27 cellular contexts compared by ENCODE assay signal in the genomic region with DNA sequence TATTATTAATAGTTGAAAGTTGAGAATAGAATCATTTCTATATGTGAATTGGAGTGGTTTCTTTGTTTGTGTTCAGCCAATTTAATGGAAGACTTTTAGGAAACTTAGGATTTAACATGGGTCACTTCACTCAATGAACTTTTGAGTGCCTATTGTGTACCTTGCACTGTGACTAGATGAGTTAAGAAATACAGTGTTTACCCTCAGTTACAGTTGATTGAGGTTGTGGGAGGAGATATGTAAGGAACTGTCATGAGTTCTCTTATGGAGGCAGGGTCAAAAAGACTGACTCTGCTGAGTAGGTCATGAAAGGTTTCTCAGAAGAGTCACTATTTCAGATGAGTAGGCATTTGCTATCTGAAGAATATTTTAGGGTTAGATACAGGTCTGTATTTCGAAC.
DNase-seq lines count a peak whose midpoint lies in the region; ATAC-seq, FAIRE-seq and TF ChIP-seq lines count a peak whose summit lies in the region.
"Had no signal": no experiment of that assay in that cellular context is flagged by ENCODE, and none has a peak within 500 bp of the region (broad histone marks: within the 10 kb centered on the region; RNA-seq: fewer than 3 reads in every experiment).

No MANE protein-coding gene starts in this region.

- WGBS in small intestine, 3 donors = 91 to 100% (median 96%) methylated on average over 1 of the region's 1 CpG

- DNase-seq in activated CD4-positive, alpha-beta T cell treated with anti-CD3 and anti-CD28 coated beads for 36 hours = no peak
- DNase-seq in activated CD4-positive, alpha-beta T cell treated with anti-CD3 and anti-CD28 coated beads for 4 hours = no peak
- DNase-seq in amniotic epithelial cell (ENCODE audit: low read depth) (peak; percentile 50), left lung (no peak), small intestine (peak; percentile 50), SKM-1 (lab: John Stamatoyannopoulos, UW; ENCODE audit: unreplicated experiment) (no peak)
- no peak for DNase-seq in activated CD4-positive, CD25-positive, alpha-beta regulatory T cell (lab: John Stamatoyannopoulos, UW)
- DNase-seq: activated CD4-positive, alpha-beta T cell treated with anti-CD3 and anti-CD28 coated beads, Interleukin-2, amount 50 U/mL, for 1 hour; activated naive CD8-positive, alpha-beta T cell treated with anti-CD3 and anti-CD28 coated beads, Interleukin-2, amount 10 ng/mL, durations not matched to agents 7 days and 5 days; BE2C; effector CD8-positive, alpha-beta T cell; GM23248; HFFc6; NCI-H1436 treated with DMSO at 0.1 percent for 48 hours; NCI-H2171; NCI-H774; stimulated activated CD4-positive, alpha-beta T cell treated with anti-CD3 and anti-CD28 coated beads, Interleukin-2, amount 100 ng/mL, for 24 hours; stimulated activated naive CD8-positive, alpha-beta T cell treated with anti-CD3 and anti-CD28 coated beads, Interleukin-15, amount 100 ng/mL, for 72 hours; transverse colon had no signal

- H3K36me3 ChIP-seq in left lung (peaks cover 0 to 57% of the 10 kb centered on the region in 2 donors), small intestine (ENCODE audit: control insufficient read depth in 2 of 2, insufficient read depth in 2 of 2, low read length in 2 of 2) (peaks cover 5 to 10% of the 10 kb centered on the region in 2 donors)
- H3K36me3 ChIP-seq: BE2C had no signal

- ATAC-seq in activated CD4-positive, alpha-beta T cell treated with anti-CD3 and anti-CD28 coated beads for 36 hours = peak; percentile 26
- ATAC-seq in left lung = peak; percentile 92
- ATAC-seq in SK-N-SH treated with all-trans-retinoic acid at 6 μM for 48 hours = no peak
- ATAC-seq: activated T-helper 17 cell treated with anti-CD3 and anti-CD28 coated beads, Interleukin-2, amount 50 U/mL, for 72 hours; gastroesophageal sphincter; stimulated activated naive CD8-positive, alpha-beta T cell treated with anti-CD3 and anti-CD28 coated beads, Interleukin-15, amount 100 ng/mL, for 72 hours had no signal

- H3K27ac ChIP-seq in left lung (no peak overlapping the region), small intestine (ENCODE audit: low read depth in 1 of 2, low read length in 1 of 2) (no peak overlapping the region)
- H3K27ac ChIP-seq: gastroesophageal sphincter, GM23248, KMS-11, skin epidermis, transverse colon had no signal

- CTCF ChIA-PET in activated CD4-positive, alpha-beta T cell treated with anti-CD3 and anti-CD28 coated beads for 36 hours (lab: Charles Lee) = interaction anchor here (1.4 kb wide), 1 partner anchor 147 kb away, joined by 4 read pairs; no protein-coding TSS in a partner anchor

- no peak for FAIRE-seq in small intestine (lab: Jason Lieb, UNC)
- FAIRE-seq: keratinocyte, TTC549 had no signal

- H3K27me3 Mint-ChIP-seq in activated CD4-positive, alpha-beta T cell treated with anti-CD3 and anti-CD28 coated beads for 36 hours = no peaks in the 10 kb centered on the region
- H3K27me3 Mint-ChIP-seq: activated naive CD8-positive, alpha-beta T cell treated with anti-CD3 and anti-CD28 coated beads, Interleukin-2, amount 10 ng/mL, durations not matched to agents 7 days and 5 days; activated T-helper 17 cell treated with anti-CD3 and anti-CD28 coated beads, Interleukin-2, amount 50 U/mL, for 72 hours; stimulated activated naive CD8-positive, alpha-beta T cell treated with anti-CD3 and anti-CD28 coated beads, Interleukin-15, amount 100 ng/mL, for 72 hours had no signal

- no peak for TF ChIP-seq CTCF in left lung (IDR thresholded peaks at IDR 0.05)

- peaks cover 26% of the 10 kb centered on the region for H3K4me1 Mint-ChIP-seq in activated CD4-positive, alpha-beta T cell treated with anti-CD3 and anti-CD28 coated beads for 36 hours

- peaks cover 44% of the 10 kb centered on the region for H3K36me3 Mint-ChIP-seq in activated CD4-positive, alpha-beta T cell treated with anti-CD3 and anti-CD28 coated beads for 36 hours (ENCODE audit: low read depth)

- POLR2A ChIA-PET in activated CD4-positive, alpha-beta T cell treated with anti-CD3 and anti-CD28 coated beads for 36 hours (lab: Charles Lee) = no interaction called here

- no peaks in the 10 kb centered on the region for H3K27me3 ChIP-seq in left lung
- no peaks in the 10 kb centered on the region for H3K27me3 ChIP-seq in small intestine (ENCODE audit: control insufficient read depth in 2 of 2, insufficient read depth in 2 of 2, low read length in 2 of 2)
- H3K27me3 ChIP-seq: BE2C, gastroesophageal sphincter, transverse colon had no signal

- no peak overlapping the region for H3K4me3 ChIP-seq in left lung
- no peak overlapping the region for H3K4me3 ChIP-seq in small intestine (ENCODE audit: low read depth in 1 of 2, low read length in 2 of 2)
- H3K4me3 ChIP-seq: gastroesophageal sphincter, GM23248, skin epidermis, transverse colon had no signal

- no peak overlapping the region for H3K27ac Mint-ChIP-seq in activated CD4-positive, alpha-beta T cell treated with anti-CD3 and anti-CD28 coated beads for 36 hours
- H3K27ac Mint-ChIP-seq: activated naive CD8-positive, alpha-beta T cell treated with anti-CD3 and anti-CD28 coated beads, Interleukin-2, amount 10 ng/mL, durations not matched to agents 7 days and 5 days had no signal

- H3K4me3 Mint-ChIP-seq in activated CD4-positive, alpha-beta T cell treated with anti-CD3 and anti-CD28 coated beads for 36 hours = no peak overlapping the region
- H3K4me3 Mint-ChIP-seq: activated naive CD8-positive, alpha-beta T cell treated with anti-CD3 and anti-CD28 coated beads, Interleukin-2, amount 10 ng/mL, durations not matched to agents 7 days and 5 days; activated T-helper 17 cell treated with anti-CD3 and anti-CD28 coated beads, Interleukin-2, amount 50 U/mL, for 72 hours; HFFc6; neural crest cell; stimulated activated naive CD8-positive, alpha-beta T cell treated with anti-CD3 and anti-CD28 coated beads, Interleukin-15, amount 100 ng/mL, for 72 hours had no signal

- intact Hi-C loops in activated CD4-positive, alpha-beta T cell treated with anti-CD3 and anti-CD28 coated beads for 36 hours (cut with DNase I, micrococcal nuclease) = loop anchor here in 1 of 2 experiments (10.0 kb wide), 1 partner anchor 96 kb away; the partner anchor contains the start of gene RAB3GAP1
- intact Hi-C loops in left lung (cut with DNase I) = no loop called here

- no peaks in the 10 kb centered on the region for H3K9me3 Mint-ChIP-seq in activated CD4-positive, alpha-beta T cell treated with anti-CD3 and anti-CD28 coated beads for 36 hours (ENCODE audit: low read depth)
- H3K9me3 Mint-ChIP-seq: activated naive CD8-positive, alpha-beta T cell treated with anti-CD3 and anti-CD28 coated beads, Interleukin-2, amount 10 ng/mL, durations not matched to agents 7 days and 5 days; activated T-helper 17 cell treated with anti-CD3 and anti-CD28 coated beads, Interleukin-2, amount 50 U/mL, for 72 hours; HFFc6; neural crest cell; stimulated activated naive CD8-positive, alpha-beta T cell treated with anti-CD3 and anti-CD28 coated beads, Interleukin-15, amount 100 ng/mL, for 72 hours had no signal

- no peaks in the 10 kb centered on the region for H3K4me1 ChIP-seq in left lung
- H3K4me1 ChIP-seq in small intestine (ENCODE audit: control insufficient read depth in 2 of 2, insufficient read depth in 1 of 2, low read depth in 1 of 2, low read length in 1 of 2) = peaks cover 0 to 10% of the 10 kb centered on the region in 2 donors
- H3K4me1 ChIP-seq: BE2C, gastroesophageal sphincter, transverse colon had no signal

- H3K9me3 ChIP-seq in left lung (no peaks in the 10 kb centered on the region), small intestine (ENCODE audit: control insufficient read depth, low read depth) (no peaks in the 10 kb centered on the region)
- H3K9me3 ChIP-seq: BE2C, gastroesophageal sphincter, transverse colon had no signal

TF ChIP-seq in SK-N-SH treated with all-trans-retinoic acid at 6 μM for 48 hours, 23 proteins besides CTCF, POLR2A, EP300 and RAD21 (continues in another document):
- TF ChIP-seq ZC3H10 (CRISPR knock-in tag; IDR thresholded peaks at IDR 0.05) (no peak), OSR1 (CRISPR knock-in tag; IDR thresholded peaks at IDR 0.05) (no peak), CSRNP3 (CRISPR knock-in tag; IDR thresholded peaks at IDR 0.05) (no peak), ZNF8 (CRISPR knock-in tag; IDR thresholded peaks at IDR 0.05) (no peak), ESRRG (CRISPR knock-in tag; IDR thresholded peaks at IDR 0.05) (no peak), PATZ1 (CRISPR knock-in tag; IDR thresholded peaks at IDR 0.05; ENCODE audit: borderline replicate concordance) (no peak)

Comparison
In these comparisons a context has a peak if more than half of its experiments do, and no peak if none do; other contexts are left out.
1. DNase-seq: peak in amniotic epithelial cell (single experiment) and small intestine (single experiment); none in activated CD4-positive, alpha-beta T cell treated with anti-CD3 and anti-CD28 coated beads for 36 hours (single experiment), activated CD4-positive, alpha-beta T cell treated with anti-CD3 and anti-CD28 coated beads for 4 hours (0 of 2), left lung (0 of 2), SKM-1 (single experiment) and activated CD4-positive, CD25-positive, alpha-beta regulatory T cell (0 of 4).